ENCODE assay signal across 8 cellular contexts in genomic region chr22:39308614-39309363, GRCh38. TPM values are rescaled to one million over a fixed set of nuclear protein-coding genes. Genes with fewer than 3 reads are reported as not detected.
DNase-seq lines count a peak whose midpoint lies in the region; ATAC-seq and TF ChIP-seq lines count a peak whose summit lies in the region.

No MANE protein-coding gene starts in this region.

- TF ChIP-seq CTCF in AG09319 (IDR thresholded peaks at IDR 0.05; ENCODE audit: low read depth, low read length) = peak; percentile 35
- no peak for TF ChIP-seq CTCF in mucosa of descending colon (IDR thresholded peaks at IDR 0.05)

- peaks cover 26% of the 10 kb centered on the region for H3K4me1 Mint-ChIP-seq in central memory CD8-positive, alpha-beta T cell

- peaks cover 20% of the 10 kb centered on the region for H3K36me3 Mint-ChIP-seq in central memory CD8-positive, alpha-beta T cell (ENCODE audit: insufficient read depth)

- H3K4me3 Mint-ChIP-seq in central memory CD8-positive, alpha-beta T cell = no peak overlapping the region

- no peaks in the 10 kb centered on the region for H3K4me1 ChIP-seq in mucosa of descending colon (ENCODE audit: low read depth)

- no peaks in the 10 kb centered on the region for H3K9me3 Mint-ChIP-seq in central memory CD8-positive, alpha-beta T cell

- H3K4me3 ChIP-seq in mucosa of descending colon = no peak overlapping the region

- peak; percentile 81 for DNase-seq in AG09319 (ENCODE audit: extremely low read depth, low read depth)
- peak; percentile 87 for DNase-seq in M059J (ENCODE audit: low read depth)
- no peak for DNase-seq in central memory CD8-positive, alpha-beta T cell (ENCODE audit: low spot score in 2 of 2)
- DNase-seq in mucosa of descending colon = peak in 1 of 3 donors; percentile 63
- DNase-seq in activated CD4-positive, alpha-beta T cell treated with anti-CD3 and anti-CD28 coated beads for 1 hour = no peak
- no peak for DNase-seq in stimulated activated CD4-positive, alpha-beta T cell treated with anti-CD3 and anti-CD28 coated beads, Interleukin-4, amount 100 ng/mL, for 24 hours

- peaks cover 9% of the 10 kb centered on the region for H3K36me3 ChIP-seq in mucosa of descending colon (ENCODE audit: low read depth)

- H3K9me3 ChIP-seq in mucosa of descending colon = no peaks in the 10 kb centered on the region

- no peak for ATAC-seq in central memory CD8-positive, alpha-beta T cell (replicated peaks; ENCODE audit: extremely low read depth, poor library complexity, severe bottlenecking)
- peak; percentile 9 for ATAC-seq in mucosa of descending colon
- ATAC-seq in HG03432 (IDR thresholded peaks at IDR 0.05; ENCODE audit: unreplicated experiment) = no peak
- ATAC-seq in GM21367 (IDR thresholded peaks at IDR 0.05; ENCODE audit: unreplicated experiment) = no peak

- H3K27me3 Mint-ChIP-seq in central memory CD8-positive, alpha-beta T cell = no peaks in the 10 kb centered on the region

- intact Hi-C loops in mucosa of descending colon (cut with DNase I, micrococcal nuclease) = no loop called here

- H3K27ac Mint-ChIP-seq in central memory CD8-positive, alpha-beta T cell (ENCODE audit: low read depth) = peak overlapping the region; percentile 29

RNA-seq across cellular contexts. Expression of gene RPL3, which starts 10.6 kb away (rescaled TPM):
- 627 and 755 TPM in 2 replicates for total RNA-seq in M059J (2014; rRNA removed; shearing (Covaris generic))
- total RNA-seq in mucosa of descending colon = 1,000 to 10,000 TPM; 1,561 to 1,749 (median 1,709) TPM

RNA-seq across cellular contexts. Expression of gene SYNGR1, which starts 41.0 kb away (rescaled TPM):
- 13.6 and 14.9 TPM in 2 replicates for total RNA-seq in M059J (2014; rRNA removed; shearing (Covaris generic))
- 10 to 100 TPM in 1 of 3 donors, 1 to 10 TPM in 2; 1.7 to 26.5 (median 2.9) TPM for total RNA-seq in mucosa of descending colon

Comparison
In these comparisons a context has a peak if more than half of its experiments do, and no peak if none do; other contexts are left out.
1. DNase-seq: peak in AG09319 (single experiment) and M059J (single experiment); none in central memory CD8-positive, alpha-beta T cell (0 of 2), activated CD4-positive, alpha-beta T cell treated with anti-CD3 and anti-CD28 coated beads for 1 hour (single experiment) and stimulated activated CD4-positive, alpha-beta T cell treated with anti-CD3 and anti-CD28 coated beads, Interleukin-4, amount 100 ng/mL, for 24 hours (single experiment).